In genomic region chr9:120729796-120730195, GRCh38 we compare ENCODE assay signal across 11 cellular contexts. TPM values are rescaled to one million over a fixed set of nuclear protein-coding genes. Genes with fewer than 3 reads are reported as not detected.
A peak's percentile ranks its signal among the peaks of the same experiment; 100 is the strongest.
DNase-seq lines count a peak whose midpoint lies in the region; ATAC-seq and TF ChIP-seq lines count a peak whose summit lies in the region.
"Had no signal": no experiment of that assay in that cellular context is flagged by ENCODE, and none has a peak within 500 bp of the region (broad histone marks: within the 10 kb centered on the region; RNA-seq: fewer than 3 reads in every experiment).

No MANE protein-coding gene starts in this region.

- H3K9me3 ChIP-seq in NT2/D1 (ENCODE audit: insufficient read depth, low read length) = no peaks in the 10 kb centered on the region
- H3K9me3 ChIP-seq in spleen = no peaks in the 10 kb centered on the region

- peaks cover 2% of the 10 kb centered on the region for H3K4me1 ChIP-seq in NT2/D1 (ENCODE audit: insufficient read depth, insufficient read length)
- peaks cover 0 to 53% (median 8%) of the 10 kb centered on the region in 6 donors for H3K4me1 ChIP-seq in spleen
- H3K4me1 ChIP-seq: parathyroid adenoma had no signal

- CTCF ChIA-PET in activated CD4-positive, alpha-beta memory T cell treated with anti-CD3 and anti-CD28 coated beads for 36 hours (lab: Charles Lee) = interaction anchor here (1.3 to 2.2 kb wide), 3 partner anchors 18 to 110 kb away, joined by 5 to 7 read pairs (median 6); no protein-coding TSS in a partner anchor
- CTCF ChIA-PET in activated CD4-positive, alpha-beta memory T cell treated with anti-CD3 and anti-CD28 coated beads, Interleukin-2, amount 10 ng/mL, durations not matched to agents 7 days and 5 days (lab: Charles Lee) = interaction anchor here (0.7 to 1.4 kb wide), 4 partner anchors 10 to 55 kb away, joined by 3 to 4 read pairs (median 4); partner anchors contain the start of gene MEGF9

- POLR2A ChIA-PET in activated CD4-positive, alpha-beta memory T cell treated with anti-CD3 and anti-CD28 coated beads for 36 hours (lab: Charles Lee) = no interaction called here
- POLR2A ChIA-PET in activated CD4-positive, alpha-beta memory T cell treated with anti-CD3 and anti-CD28 coated beads, Interleukin-2, amount 10 ng/mL, durations not matched to agents 7 days and 5 days (lab: Charles Lee) = interaction anchor here (0.6 kb wide), 1 partner anchor 14 kb away, joined by 4 read pairs; no protein-coding TSS in a partner anchor

- H3K27ac ChIP-seq in spleen = peak overlapping the region in 5 of 8 donors; percentile 15 to 97 (median 41)
- H3K27ac ChIP-seq: parathyroid adenoma had no signal

- no peaks in the 10 kb centered on the region for H3K27me3 Mint-ChIP-seq in activated CD4-positive, alpha-beta memory T cell treated with anti-CD3 and anti-CD28 coated beads for 36 hours
- no peaks in the 10 kb centered on the region for H3K27me3 Mint-ChIP-seq in activated CD4-positive, alpha-beta memory T cell treated with anti-CD3 and anti-CD28 coated beads, Interleukin-2, amount 10 ng/mL, durations not matched to agents 7 days and 5 days

- no peak overlapping the region for H3K9ac ChIP-seq in NT2/D1 (ENCODE audit: insufficient read length, low read depth)
- H3K9ac ChIP-seq: parathyroid adenoma had no signal

- no peaks in the 10 kb centered on the region for H3K36me3 Mint-ChIP-seq in activated CD4-positive, alpha-beta memory T cell treated with anti-CD3 and anti-CD28 coated beads for 36 hours
- no peaks in the 10 kb centered on the region for H3K36me3 Mint-ChIP-seq in activated CD4-positive, alpha-beta memory T cell treated with anti-CD3 and anti-CD28 coated beads, Interleukin-2, amount 10 ng/mL, durations not matched to agents 7 days and 5 days (ENCODE audit: low read depth)

- TF ChIP-seq CTCF in epithelial cell of proximal tubule (conservative IDR thresholded peaks at IDR 0.05; ENCODE audit: low read depth, low read length) (peak; percentile 56), spleen (IDR thresholded peaks at IDR 0.05 in 8 of 11, conservative IDR thresholded peaks at IDR 0.05 in 3 of 11) (peak in 1 of 11 experiments; percentile 18)

- ATAC-seq in HG03378 (IDR thresholded peaks at IDR 0.05; ENCODE audit: unreplicated experiment) (no peak), HG03097 (IDR thresholded peaks at IDR 0.05; ENCODE audit: low FRiP score, unreplicated experiment) (no peak)

- WGBS in spleen, 5 donors = 45 to 59% (median 48%) methylated on average over 4 to 5 of the region's 5 CpGs

- peaks cover 9% of the 10 kb centered on the region for H3K4me1 Mint-ChIP-seq in activated CD4-positive, alpha-beta memory T cell treated with anti-CD3 and anti-CD28 coated beads for 36 hours (ENCODE audit: low read depth)
- peaks cover 21% of the 10 kb centered on the region for H3K4me1 Mint-ChIP-seq in activated CD4-positive, alpha-beta memory T cell treated with anti-CD3 and anti-CD28 coated beads, Interleukin-2, amount 10 ng/mL, durations not matched to agents 7 days and 5 days

- intact Hi-C loops in activated CD4-positive, alpha-beta memory T cell treated with anti-CD3 and anti-CD28 coated beads for 36 hours (cut with micrococcal nuclease) = no loop called here
- intact Hi-C loops in spleen (cut with DNase I; ENCODE audit: low total_unique reads) = no loop called here

- peak; percentile 15 for DNase-seq in activated CD4-positive, alpha-beta memory T cell treated with anti-CD3 and anti-CD28 coated beads for 36 hours
- no peak for DNase-seq in activated CD4-positive, alpha-beta memory T cell treated with anti-CD3 and anti-CD28 coated beads, Interleukin-2, amount 10 ng/mL, durations not matched to agents 7 days and 5 days
- DNase-seq in NT2/D1 (ENCODE audit: low read depth, low spot score) (peak; percentile 20), epithelial cell of proximal tubule (ENCODE audit: low read depth) (no peak), spleen (no peak), NCI-H526 treated with DMSO at 0.1 percent for 48 hours (lab: John Stamatoyannopoulos, UW) (no peak)
- DNase-seq: activated CD8-positive, alpha-beta memory T cell treated with anti-CD3 and anti-CD28 coated beads, Interleukin-2, amount 50 U/mL, for 48 hours; caudate nucleus had no signal

- H3K27me3 ChIP-seq in NT2/D1 (ENCODE audit: insufficient read depth, insufficient read length) (no peaks in the 10 kb centered on the region), spleen (replicated peaks in 1 of 7) (no peaks in the 10 kb centered on the region)

- no peak overlapping the region for H3K27ac Mint-ChIP-seq in activated CD4-positive, alpha-beta memory T cell treated with anti-CD3 and anti-CD28 coated beads for 36 hours
- no peak overlapping the region for H3K27ac Mint-ChIP-seq in activated CD4-positive, alpha-beta memory T cell treated with anti-CD3 and anti-CD28 coated beads, Interleukin-2, amount 10 ng/mL, durations not matched to agents 7 days and 5 days

- TF ChIP-seq POLR2A in spleen (IDR thresholded peaks at IDR 0.05) = no peak

- no peaks in the 10 kb centered on the region for H3K9me3 Mint-ChIP-seq in activated CD4-positive, alpha-beta memory T cell treated with anti-CD3 and anti-CD28 coated beads for 36 hours
- H3K9me3 Mint-ChIP-seq in activated CD4-positive, alpha-beta memory T cell treated with anti-CD3 and anti-CD28 coated beads, Interleukin-2, amount 10 ng/mL, durations not matched to agents 7 days and 5 days = no peaks in the 10 kb centered on the region

- H3K36me3 ChIP-seq in NT2/D1 (ENCODE audit: insufficient read depth, insufficient read length, low read length) (no peaks in the 10 kb centered on the region), spleen (no peaks in the 10 kb centered on the region)

- H3K4me3 Mint-ChIP-seq in activated CD4-positive, alpha-beta memory T cell treated with anti-CD3 and anti-CD28 coated beads for 36 hours = no peak overlapping the region
- H3K4me3 Mint-ChIP-seq in activated CD4-positive, alpha-beta memory T cell treated with anti-CD3 and anti-CD28 coated beads, Interleukin-2, amount 10 ng/mL, durations not matched to agents 7 days and 5 days = no peak overlapping the region

- H3K4me3 ChIP-seq in NT2/D1 (ENCODE audit: insufficient read length, low read depth) (no peak overlapping the region), epithelial cell of proximal tubule (ENCODE audit: low read depth, low read length) (no peak overlapping the region), spleen (no peak overlapping the region)

RNA-seq across cellular contexts. Expression of gene MEGF9, which starts 15.5 kb away (rescaled TPM):
- 1 to 10 TPM; 4.4 to 4.6 TPM for total RNA-seq in activated CD4-positive, alpha-beta memory T cell treated with anti-CD3 and anti-CD28 coated beads for 36 hours
- total RNA-seq in activated CD4-positive, alpha-beta memory T cell treated with anti-CD3 and anti-CD28 coated beads, Interleukin-2, amount 10 ng/mL, durations not matched to agents 7 days and 5 days = 10 to 100 TPM; 10.6 TPM
- total RNA-seq in epithelial cell of proximal tubule (9.9 and 11.1 TPM in 2 replicates), spleen (10 to 100 TPM; 25.6 to 57.3 (median 39.8) TPM)
- 1 to 10 TPM; 2.2 to 5.4 (median 3.0) TPM for polyA plus RNA-seq in spleen

Comparison
In these comparisons a context has a peak if more than half of its experiments do, and no peak if none do; other contexts are left out.
1. DNase-seq: peak in activated CD4-positive, alpha-beta memory T cell treated with anti-CD3 and anti-CD28 coated beads for 36 hours (single experiment) and NT2/D1 (single experiment); none in activated CD4-positive, alpha-beta memory T cell treated with anti-CD3 and anti-CD28 coated beads, Interleukin-2, amount 10 ng/mL, durations not matched to agents 7 days and 5 days (single experiment), epithelial cell of proximal tubule (single experiment), spleen (single experiment) and NCI-H526 treated with DMSO at 0.1 percent for 48 hours (single experiment).